ENCODE assay signal across 9 cellular contexts in genomic region chr7:157253850-157254249, GRCh38.
DNase-seq lines count a peak whose midpoint lies in the region; ATAC-seq and TF ChIP-seq lines count a peak whose summit lies in the region.
"Had no signal": no experiment of that assay in that cellular context is flagged by ENCODE, and none has a peak within 500 bp of the region (broad histone marks: within the 10 kb centered on the region; RNA-seq: fewer than 3 reads in every experiment).

No MANE protein-coding gene starts in this region.

- H3K36me3 ChIP-seq in adrenal gland (replicated peaks in 1 of 2) (peaks cover 0 to 72% of the 10 kb centered on the region in 2 donors), left lung (peaks cover 3 to 74% of the 10 kb centered on the region in 2 donors)
- peaks cover 36% of the 10 kb centered on the region for H3K36me3 ChIP-seq in CD4-positive, alpha-beta memory T cell (ENCODE audit: insufficient read depth, low read length)

- H3K9me3 ChIP-seq in adrenal gland (replicated peaks in 1 of 3) (no peaks in the 10 kb centered on the region), left lung (no peaks in the 10 kb centered on the region)
- H3K9me3 ChIP-seq in CD4-positive, alpha-beta memory T cell (ENCODE audit: control insufficient read depth in 1 of 2, low read length in 2 of 2) = no peaks in the 10 kb centered on the region

- POLR2A ChIA-PET in CD4-positive, alpha-beta memory T cell (lab: Charles Lee; ENCODE audit: partially characterized antibody) = no interaction called here

- no peaks in the 10 kb centered on the region for H3K9me3 Mint-ChIP-seq in CD4-positive, alpha-beta memory T cell
- no peaks in the 10 kb centered on the region for H3K9me3 Mint-ChIP-seq in activated naive CD4-positive, alpha-beta T cell treated with anti-CD3 and anti-CD28 coated beads for 36 hours
- H3K9me3 Mint-ChIP-seq: IgD-negative memory B cell had no signal

- H3K4me1 Mint-ChIP-seq in CD4-positive, alpha-beta memory T cell = peaks cover 0 to 3% (median 1%) of the 10 kb centered on the region in 4 donors
- H3K4me1 Mint-ChIP-seq in activated naive CD4-positive, alpha-beta T cell treated with anti-CD3 and anti-CD28 coated beads for 36 hours (ENCODE audit: low read depth) = no peaks in the 10 kb centered on the region
- H3K4me1 Mint-ChIP-seq: IgD-negative memory B cell had no signal

- TF ChIP-seq CTCF in 22Rv1 (IDR thresholded peaks at IDR 0.05) (peak; percentile 87), adrenal gland (IDR thresholded peaks at IDR 0.05) (peak in 1 of 6 experiments; percentile 27), left lung (IDR thresholded peaks at IDR 0.05) (no peak)

- H3K27me3 Mint-ChIP-seq in CD4-positive, alpha-beta memory T cell = no peaks in the 10 kb centered on the region
- H3K27me3 Mint-ChIP-seq in activated naive CD4-positive, alpha-beta T cell treated with anti-CD3 and anti-CD28 coated beads for 36 hours (ENCODE audit: low read depth) = no peaks in the 10 kb centered on the region
- H3K27me3 Mint-ChIP-seq: IgD-negative memory B cell had no signal

- 55 to 62% (median 60%) methylated on average over 11 of the region's 11 CpGs for WGBS in adrenal gland, 4 donors

- no peaks in the 10 kb centered on the region for H3K4me1 ChIP-seq in adrenal gland (replicated peaks in 1 of 2)
- H3K4me1 ChIP-seq in left lung = no peaks in the 10 kb centered on the region
- no peaks in the 10 kb centered on the region for H3K4me1 ChIP-seq in CD4-positive, alpha-beta memory T cell (ENCODE audit: insufficient read depth, low read length)

- H3K27ac ChIP-seq in 22Rv1 (peak overlapping the region; percentile 9; the same call in 1 of the 2 replicates), adrenal gland (no peak overlapping the region), left lung (peak overlapping the region in 1 of 2 donors; percentile 55)
- no peak overlapping the region for H3K27ac ChIP-seq in CD4-positive, alpha-beta memory T cell (ENCODE audit: low read depth, low read length)

- CTCF ChIA-PET in CD4-positive, alpha-beta memory T cell (lab: Charles Lee; ENCODE audit: partially characterized antibody) = no interaction called here
- CTCF ChIA-PET in activated naive CD4-positive, alpha-beta T cell treated with anti-CD3 and anti-CD28 coated beads for 36 hours (lab: Charles Lee) = no interaction called here

- intact Hi-C loops in adrenal gland (cut with DNase I) = no loop called here
- intact Hi-C loops in left lung (cut with DNase I) = no loop called here
- intact Hi-C loops in CD4-positive, alpha-beta memory T cell (cut with micrococcal nuclease) = no loop called here
- intact Hi-C loops in activated naive CD4-positive, alpha-beta T cell treated with anti-CD3 and anti-CD28 coated beads for 36 hours (cut with micrococcal nuclease) = no loop called here

- ATAC-seq in left lung = peak; percentile 92
- no peak for ATAC-seq in GM18858 (IDR thresholded peaks at IDR 0.05; ENCODE audit: unreplicated experiment)
- ATAC-seq in GM19452 (IDR thresholded peaks at IDR 0.05; ENCODE audit: unreplicated experiment) = no peak

- H3K4me3 Mint-ChIP-seq in CD4-positive, alpha-beta memory T cell = no peak overlapping the region
- H3K4me3 Mint-ChIP-seq in activated naive CD4-positive, alpha-beta T cell treated with anti-CD3 and anti-CD28 coated beads for 36 hours = no peak overlapping the region
- H3K4me3 Mint-ChIP-seq: IgD-negative memory B cell had no signal

- H3K36me3 Mint-ChIP-seq in CD4-positive, alpha-beta memory T cell = peaks cover 34 to 60% of the 10 kb centered on the region in 2 donors
- H3K36me3 Mint-ChIP-seq in activated naive CD4-positive, alpha-beta T cell treated with anti-CD3 and anti-CD28 coated beads for 36 hours (ENCODE audit: low read depth) = peaks cover 19% of the 10 kb centered on the region

- no peaks in the 10 kb centered on the region for H3K27me3 ChIP-seq in adrenal gland
- no peaks in the 10 kb centered on the region for H3K27me3 ChIP-seq in left lung
- H3K27me3 ChIP-seq in CD4-positive, alpha-beta memory T cell (ENCODE audit: insufficient read depth, low read length) = no peaks in the 10 kb centered on the region

- H3K27ac Mint-ChIP-seq in CD4-positive, alpha-beta memory T cell = no peak overlapping the region
- no peak overlapping the region for H3K27ac Mint-ChIP-seq in activated naive CD4-positive, alpha-beta T cell treated with anti-CD3 and anti-CD28 coated beads for 36 hours
- H3K27ac Mint-ChIP-seq: IgD-negative memory B cell had no signal

- TF ChIP-seq POLR2A in adrenal gland (IDR thresholded peaks at IDR 0.05) = no peak

- H3K4me3 ChIP-seq in adrenal gland = no peak overlapping the region
- H3K4me3 ChIP-seq in left lung = no peak overlapping the region
- no peak overlapping the region for H3K4me3 ChIP-seq in CD4-positive, alpha-beta memory T cell (ENCODE audit: low read length in 2 of 2)

- DNase-seq in NCI-H1105 treated with DMSO at 0.1 percent for 48 hours (lab: John Stamatoyannopoulos, UW) (peak; percentile 87), adrenal gland (peak; percentile 49 to 86 (median 79)), left lung (peak; percentile 82 to 92)
- no peak for DNase-seq in CD4-positive, alpha-beta memory T cell
- no peak for DNase-seq in activated naive CD4-positive, alpha-beta T cell treated with anti-CD3 and anti-CD28 coated beads for 36 hours

Comparison
In these comparisons a context has a peak if more than half of its experiments do, and no peak if none do; other contexts are left out.
1. DNase-seq: peak in NCI-H1105 treated with DMSO at 0.1 percent for 48 hours (single experiment), adrenal gland (7 of 7) and left lung (2 of 2); none in CD4-positive, alpha-beta memory T cell (0 of 5) and activated naive CD4-positive, alpha-beta T cell treated with anti-CD3 and anti-CD28 coated beads for 36 hours (single experiment).